ENCODE assay signal across 6 cellular contexts in the genomic region with DNA sequence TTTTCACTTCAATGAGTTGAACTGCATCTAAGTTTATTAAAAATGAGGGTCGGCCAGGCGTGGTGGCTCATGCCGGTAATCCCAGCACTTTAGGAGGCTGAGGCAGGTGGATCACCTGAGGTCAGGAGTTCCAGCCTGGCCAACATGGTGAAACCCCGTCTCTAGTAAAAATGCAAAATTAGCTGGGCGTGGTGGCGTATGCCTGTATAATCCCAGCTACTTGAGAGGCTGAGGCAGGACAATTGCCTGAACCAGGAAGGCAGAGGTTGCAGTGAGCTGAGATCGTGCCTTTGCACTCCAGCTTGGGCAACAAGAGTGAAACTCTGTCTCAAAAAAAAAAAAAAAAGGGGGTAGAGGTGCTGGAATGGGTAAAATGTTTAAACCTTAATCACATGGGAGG. TPM values are rescaled to one million over a fixed set of nuclear protein-coding genes. Genes with fewer than 3 reads are reported as not detected.
DNase-seq lines count a peak whose midpoint lies in the region; ATAC-seq lines count a peak whose summit lies in the region.
"Not testable (repeated sequence)": the region's sequence is repeated elsewhere in the genome, so short reads cannot be mapped to it uniquely, and the experiment has no call there.

No MANE protein-coding gene starts in this region.

- not testable (repeated sequence) for H3K9me3 Mint-ChIP-seq in activated T-cell treated with anti-CD3 and anti-CD28 coated beads, Interleukin-2, amount 50 U/mL, for 72 hours; activated naive CD8-positive, alpha-beta T cell treated with anti-CD3 and anti-CD28 coated beads, Interleukin-2, amount 10 ng/mL, durations not matched to agents 7 days and 5 days; naive thymus-derived CD8-positive, alpha-beta T cell; stimulated activated effector memory CD8-positive, alpha-beta T cell treated with anti-CD3 and anti-CD28 coated beads, Interleukin-12 subunit alpha, Interleukin-12 subunit beta, amount 100 ng/mL, for 72 hours

- not testable (repeated sequence) for DNase-seq in T-helper 17 cell; activated T-cell treated with anti-CD3 and anti-CD28 coated beads, Interleukin-2, amount 50 U/mL, for 72 hours; activated naive CD8-positive, alpha-beta T cell treated with anti-CD3 and anti-CD28 coated beads, Interleukin-2, amount 10 ng/mL, durations not matched to agents 7 days and 5 days; naive thymus-derived CD8-positive, alpha-beta T cell; stimulated activated effector memory CD8-positive, alpha-beta T cell treated with anti-CD3 and anti-CD28 coated beads, Interleukin-12 subunit alpha, Interleukin-12 subunit beta, amount 100 ng/mL, for 72 hours (ENCODE audit: low spot score in 2 of 2)
- DNase-seq in left colon, result peak in 1 of 2 donors; percentile 12

- POLR2A ChIA-PET in activated naive CD8-positive, alpha-beta T cell treated with anti-CD3 and anti-CD28 coated beads, Interleukin-2, amount 10 ng/mL, durations not matched to agents 7 days and 5 days (lab: Charles Lee), result interaction anchor here (0.6 to 2.4 kb wide), 2 partner anchors 13 to 320 kb away, joined by 3 to 16 read pairs; partner anchors contain the start of gene KLHDC2
- POLR2A ChIA-PET in naive thymus-derived CD8-positive, alpha-beta T cell (lab: Charles Lee), result interaction anchor here (1.6 to 1.8 kb wide), 2 partner anchors 11 to 13 kb away, joined by 3 to 11 read pairs; partner anchors contain the start of gene KLHDC2

- not testable (repeated sequence) for H3K36me3 Mint-ChIP-seq in T-helper 17 cell (ENCODE audit: low read depth)
- peaks cover 5 to 30% of the 10 kb centered on the region in 2 donors for H3K36me3 Mint-ChIP-seq in activated T-cell treated with anti-CD3 and anti-CD28 coated beads, Interleukin-2, amount 50 U/mL, for 72 hours (ENCODE audit: insufficient read depth in 2 of 2)
- peaks cover 29% of the 10 kb centered on the region for H3K36me3 Mint-ChIP-seq in activated naive CD8-positive, alpha-beta T cell treated with anti-CD3 and anti-CD28 coated beads, Interleukin-2, amount 10 ng/mL, durations not matched to agents 7 days and 5 days
- H3K36me3 Mint-ChIP-seq in naive thymus-derived CD8-positive, alpha-beta T cell, result peaks cover 5 to 90% (median 19%) of the 10 kb centered on the region in 3 donors
- H3K36me3 Mint-ChIP-seq in stimulated activated effector memory CD8-positive, alpha-beta T cell treated with anti-CD3 and anti-CD28 coated beads, Interleukin-12 subunit alpha, Interleukin-12 subunit beta, amount 100 ng/mL, for 72 hours, result peaks cover 100% of the 10 kb centered on the region

- not testable (repeated sequence) for H3K9me3 ChIP-seq in T-helper 17 cell (ENCODE audit: control insufficient read depth, low read length, poor library complexity, severe bottlenecking)

- intact Hi-C loops in left colon (cut with DNase I, micrococcal nuclease), result loop anchor here in 1 of 2 donors (10.0 kb wide), 1 partner anchor 54 kb away; no protein-coding TSS in a partner anchor

- H3K4me1 Mint-ChIP-seq in T-helper 17 cell; activated T-cell treated with anti-CD3 and anti-CD28 coated beads, Interleukin-2, amount 50 U/mL, for 72 hours (ENCODE audit: low read depth); activated naive CD8-positive, alpha-beta T cell treated with anti-CD3 and anti-CD28 coated beads, Interleukin-2, amount 10 ng/mL, durations not matched to agents 7 days and 5 days; naive thymus-derived CD8-positive, alpha-beta T cell; stimulated activated effector memory CD8-positive, alpha-beta T cell treated with anti-CD3 and anti-CD28 coated beads, Interleukin-12 subunit alpha, Interleukin-12 subunit beta, amount 100 ng/mL, for 72 hours: not testable (repeated sequence)

- not testable (repeated sequence) for H3K4me3 Mint-ChIP-seq in T-helper 17 cell; activated T-cell treated with anti-CD3 and anti-CD28 coated beads, Interleukin-2, amount 50 U/mL, for 72 hours; activated naive CD8-positive, alpha-beta T cell treated with anti-CD3 and anti-CD28 coated beads, Interleukin-2, amount 10 ng/mL, durations not matched to agents 7 days and 5 days; naive thymus-derived CD8-positive, alpha-beta T cell; stimulated activated effector memory CD8-positive, alpha-beta T cell treated with anti-CD3 and anti-CD28 coated beads, Interleukin-12 subunit alpha, Interleukin-12 subunit beta, amount 100 ng/mL, for 72 hours

- not testable (repeated sequence) for H3K27me3 Mint-ChIP-seq in T-helper 17 cell; activated T-cell treated with anti-CD3 and anti-CD28 coated beads, Interleukin-2, amount 50 U/mL, for 72 hours (ENCODE audit: low read depth); activated naive CD8-positive, alpha-beta T cell treated with anti-CD3 and anti-CD28 coated beads, Interleukin-2, amount 10 ng/mL, durations not matched to agents 7 days and 5 days; naive thymus-derived CD8-positive, alpha-beta T cell

- not testable (repeated sequence) for ATAC-seq in T-helper 17 cell; activated T-cell treated with anti-CD3 and anti-CD28 coated beads, Interleukin-2, amount 50 U/mL, for 72 hours (replicated peaks in 1 of 2); activated naive CD8-positive, alpha-beta T cell treated with anti-CD3 and anti-CD28 coated beads, Interleukin-2, amount 10 ng/mL, durations not matched to agents 7 days and 5 days (ENCODE audit: low read depth); naive thymus-derived CD8-positive, alpha-beta T cell; stimulated activated effector memory CD8-positive, alpha-beta T cell treated with anti-CD3 and anti-CD28 coated beads, Interleukin-12 subunit alpha, Interleukin-12 subunit beta, amount 100 ng/mL, for 72 hours
- peak; percentile 50 for ATAC-seq in left colon

- peak overlapping the region; percentile 43 for H3K27ac Mint-ChIP-seq in T-helper 17 cell
- H3K27ac Mint-ChIP-seq in activated T-cell treated with anti-CD3 and anti-CD28 coated beads, Interleukin-2, amount 50 U/mL, for 72 hours, result peak overlapping the region; percentile 33
- H3K27ac Mint-ChIP-seq in activated naive CD8-positive, alpha-beta T cell treated with anti-CD3 and anti-CD28 coated beads, Interleukin-2, amount 10 ng/mL, durations not matched to agents 7 days and 5 days, result peak overlapping the region; percentile 22
- H3K27ac Mint-ChIP-seq in naive thymus-derived CD8-positive, alpha-beta T cell, result peak overlapping the region in 7 of 10 donors; percentile 14 to 71 (median 46)
- H3K27ac Mint-ChIP-seq in stimulated activated effector memory CD8-positive, alpha-beta T cell treated with anti-CD3 and anti-CD28 coated beads, Interleukin-12 subunit alpha, Interleukin-12 subunit beta, amount 100 ng/mL, for 72 hours, result peak overlapping the region; percentile 58

RNA-seq across cellular contexts. Expression of gene KLHDC2, which starts 13.1 kb away (rescaled TPM):
- total RNA-seq in T-helper 17 cell, result 10 to 100 TPM; 73.5 to 79.2 TPM
- total RNA-seq in activated T-cell treated with anti-CD3 and anti-CD28 coated beads, Interleukin-2, amount 50 U/mL, for 72 hours, result 10 to 100 TPM; 43.1 to 48.7 TPM
- total RNA-seq in activated naive CD8-positive, alpha-beta T cell treated with anti-CD3 and anti-CD28 coated beads, Interleukin-2, amount 10 ng/mL, durations not matched to agents 7 days and 5 days, result 10 to 100 TPM; 43.6 to 44.1 TPM
- 10 to 100 TPM; 70.6 to 71.3 TPM for total RNA-seq in left colon
- total RNA-seq in naive thymus-derived CD8-positive, alpha-beta T cell, result 10 to 100 TPM; 93.3 to 96.6 TPM
- 10 to 100 TPM; 72.5 to 77.4 (median 75.5) TPM for polyA plus RNA-seq in naive thymus-derived CD8-positive, alpha-beta T cell
